In genomic region chr14:22569106-22569748, GRCh38 we compare ENCODE assay signal across 14 cellular contexts. TPM values are rescaled to one million over a fixed set of nuclear protein-coding genes. Genes with fewer than 3 reads are reported as not detected.
DNase-seq lines count a peak whose midpoint lies in the region; ATAC-seq and TF ChIP-seq lines count a peak whose summit lies in the region.
"Had no signal": no experiment of that assay in that cellular context is flagged by ENCODE, and none has a peak within 500 bp of the region (broad histone marks: within the 10 kb centered on the region; RNA-seq: fewer than 3 reads in every experiment).

No MANE protein-coding gene starts in this region.

- peak overlapping the region; percentile 66 for H3K9ac ChIP-seq in BLaER1

- peak overlapping the region; percentile 86 for H3K4me3 Mint-ChIP-seq in activated CD8-positive, alpha-beta T cell treated with anti-CD3 and anti-CD28 coated beads for 36 hours
- peak overlapping the region; percentile 68 to 95 (median 80) for H3K4me3 Mint-ChIP-seq in naive thymus-derived CD4-positive, alpha-beta T cell

- intact Hi-C loops in activated CD8-positive, alpha-beta T cell treated with anti-CD3 and anti-CD28 coated beads for 36 hours (cut with micrococcal nuclease) = loop anchor here (10.0 kb wide), 2 partner anchors 264 to 344 kb away; no protein-coding TSS in a partner anchor
- intact Hi-C loops in naive thymus-derived CD4-positive, alpha-beta T cell (cut with micrococcal nuclease) = no loop called here
- intact Hi-C loops in right cardiac atrium (cut with DNase I) = loop anchor here in 2 of 4 donors (5.0 to 10.0 kb wide), 3 partner anchors 86 to 286 kb away; no protein-coding TSS in a partner anchor

- no peaks in the 10 kb centered on the region for H4K20me1 ChIP-seq in BLaER1

- H3K9me3 ChIP-seq in BLaER1 = no peaks in the 10 kb centered on the region
- no peaks in the 10 kb centered on the region for H3K9me3 ChIP-seq in naive thymus-derived CD4-positive, alpha-beta T cell (ENCODE audit: control insufficient read depth in 2 of 3, low read length in 3 of 3)
- no peaks in the 10 kb centered on the region for H3K9me3 ChIP-seq in right cardiac atrium (ENCODE audit: control insufficient read depth, low read length)
- H3K9me3 ChIP-seq: prostate gland had no signal

- H3K9me3 Mint-ChIP-seq in activated CD8-positive, alpha-beta T cell treated with anti-CD3 and anti-CD28 coated beads for 36 hours = no peaks in the 10 kb centered on the region
- no peaks in the 10 kb centered on the region for H3K9me3 Mint-ChIP-seq in naive thymus-derived CD4-positive, alpha-beta T cell

- H3K36me3 Mint-ChIP-seq in activated CD8-positive, alpha-beta T cell treated with anti-CD3 and anti-CD28 coated beads for 36 hours (ENCODE audit: low read depth) = peaks cover 69% of the 10 kb centered on the region
- H3K36me3 Mint-ChIP-seq in naive thymus-derived CD4-positive, alpha-beta T cell = peaks cover 4 to 46% (median 31%) of the 10 kb centered on the region in 5 donors

- H3K36me3 ChIP-seq in BLaER1 = peaks cover 45% of the 10 kb centered on the region
- peaks cover 12 to 35% (median 18%) of the 10 kb centered on the region in 3 experiments for H3K36me3 ChIP-seq in naive thymus-derived CD4-positive, alpha-beta T cell (ENCODE audit: control insufficient read depth in 2 of 3, insufficient read depth in 3 of 3, low read length in 3 of 3)
- H3K36me3 ChIP-seq: prostate gland had no signal

- no peaks in the 10 kb centered on the region for H3K27me3 Mint-ChIP-seq in activated CD8-positive, alpha-beta T cell treated with anti-CD3 and anti-CD28 coated beads for 36 hours
- no peaks in the 10 kb centered on the region for H3K27me3 Mint-ChIP-seq in naive thymus-derived CD4-positive, alpha-beta T cell

- ATAC-seq in activated CD8-positive, alpha-beta T cell treated with anti-CD3 and anti-CD28 coated beads for 36 hours = no peak
- no peak for ATAC-seq in naive thymus-derived CD4-positive, alpha-beta T cell
- ATAC-seq in GM19395 (IDR thresholded peaks at IDR 0.05; ENCODE audit: unreplicated experiment) = no peak
- ATAC-seq in right cardiac atrium = no peak
- ATAC-seq in GM21423 (IDR thresholded peaks at IDR 0.05; ENCODE audit: unreplicated experiment) = no peak
- ATAC-seq: PC-3 had no signal

- peaks cover 69% of the 10 kb centered on the region for H3K4me1 Mint-ChIP-seq in activated CD8-positive, alpha-beta T cell treated with anti-CD3 and anti-CD28 coated beads for 36 hours (ENCODE audit: low read depth)
- H3K4me1 Mint-ChIP-seq in naive thymus-derived CD4-positive, alpha-beta T cell = peaks cover 39 to 73% (median 71%) of the 10 kb centered on the region in 7 donors

- H3K4me1 ChIP-seq in BLaER1 = peaks cover 67% of the 10 kb centered on the region
- H3K4me1 ChIP-seq in naive thymus-derived CD4-positive, alpha-beta T cell (ENCODE audit: control insufficient read depth in 2 of 2, insufficient read depth in 2 of 2, low read length in 2 of 2) = peaks cover 60 to 63% of the 10 kb centered on the region in 2 donors
- H3K4me1 ChIP-seq in right cardiac atrium (ENCODE audit: control insufficient read depth, insufficient read depth, low read length) = peaks cover 2% of the 10 kb centered on the region
- H3K4me1 ChIP-seq: prostate gland had no signal

- no peak for TF ChIP-seq CTCF in GM12865 (IDR thresholded peaks at IDR 0.05; ENCODE audit: insufficient read depth, low read depth, low read length, missing control alignments)
- TF ChIP-seq CTCF in activated CD8-positive, alpha-beta T cell treated with anti-CD3 and anti-CD28 coated beads for 36 hours (IDR thresholded peaks at IDR 0.05) = no peak

- H3K27ac ChIP-seq in BLaER1 = peak overlapping the region; percentile 100
- peak overlapping the region; percentile 87 for H3K27ac ChIP-seq in naive thymus-derived CD4-positive, alpha-beta T cell (ENCODE audit: low read depth, low read length)
- H3K27ac ChIP-seq in right cardiac atrium (ENCODE audit: low read length) = no peak overlapping the region
- H3K27ac ChIP-seq: C4-2B had no signal

- peak overlapping the region; percentile 90 for H3K4me2 ChIP-seq in BLaER1

- POLR2A ChIA-PET in activated CD8-positive, alpha-beta T cell treated with anti-CD3 and anti-CD28 coated beads for 36 hours (lab: Charles Lee) = interaction anchor here (0.6 to 15.6 kb wide), 23 partner anchors 9 to 708 kb away, joined by 3 to 397 read pairs (median 5); partner anchors contain the start of genes DAD1 and OXA1L
- POLR2A ChIA-PET in naive thymus-derived CD4-positive, alpha-beta T cell (lab: Charles Lee) = interaction anchor here (0.5 to 11.7 kb wide), 40 partner anchors 9 to 846 kb away, joined by 3 to 223 read pairs (median 4); partner anchors contain the start of genes DAD1, LRP10 and MRPL52

- CTCF ChIA-PET in activated CD8-positive, alpha-beta T cell treated with anti-CD3 and anti-CD28 coated beads for 36 hours (lab: Charles Lee) = interaction anchor here (0.7 to 10.0 kb wide), 105 partner anchors 9 to 1155 kb away, joined by 3 to 259 read pairs (median 6); partner anchors contain the start of genes ABHD4, AJUBA, DAD1 and LRP10
- CTCF ChIA-PET in naive thymus-derived CD4-positive, alpha-beta T cell (lab: Charles Lee) = interaction anchor here (0.6 to 10.0 kb wide), 68 partner anchors 9 to 1397 kb away, joined by 3 to 385 read pairs (median 6); partner anchors contain the start of genes ABHD4, DAD1, LRP10 and OR6J1

- H3K27me3 ChIP-seq in BLaER1 (no peaks in the 10 kb centered on the region), right cardiac atrium (ENCODE audit: control insufficient read depth, insufficient read depth) (no peaks in the 10 kb centered on the region)
- no peaks in the 10 kb centered on the region for H3K27me3 ChIP-seq in naive thymus-derived CD4-positive, alpha-beta T cell (ENCODE audit: control insufficient read depth in 2 of 2, insufficient read depth in 2 of 2, low read length in 2 of 2)

- WGBS in right cardiac atrium = 84% methylated on average over 6 of the region's 6 CpGs

- DNase-seq in GM12865 (ENCODE audit: low read depth) (no peak), midbrain (lab: John Stamatoyannopoulos, UW) (no peak), right cardiac atrium (no peak)
- peak; percentile 13 for DNase-seq in activated CD8-positive, alpha-beta T cell treated with anti-CD3 and anti-CD28 coated beads for 36 hours
- DNase-seq in naive thymus-derived CD4-positive, alpha-beta T cell = peak in 1 of 9 donors; percentile 21
- DNase-seq: caudate nucleus, PC-3, T-helper 9 cell had no signal

- peak overlapping the region; percentile 58 for H3K4me3 ChIP-seq in BLaER1
- peak overlapping the region; percentile 63 for H3K4me3 ChIP-seq in GM12865 (ENCODE audit: low read depth, low read length)
- peak overlapping the region; percentile 53 for H3K4me3 ChIP-seq in naive thymus-derived CD4-positive, alpha-beta T cell (ENCODE audit: low read length)
- H3K4me3 ChIP-seq in right cardiac atrium (ENCODE audit: low read length) = no peak overlapping the region
- H3K4me3 ChIP-seq: lung, prostate gland had no signal

- H3K27ac Mint-ChIP-seq in activated CD8-positive, alpha-beta T cell treated with anti-CD3 and anti-CD28 coated beads for 36 hours = peak overlapping the region; percentile 94
- peak overlapping the region; percentile 77 to 99 (median 96) for H3K27ac Mint-ChIP-seq in naive thymus-derived CD4-positive, alpha-beta T cell

RNA-seq across cellular contexts. Expression of gene DAD1, which starts 19.8 kb away (rescaled TPM):
- total RNA-seq in activated CD8-positive, alpha-beta T cell treated with anti-CD3 and anti-CD28 coated beads for 36 hours = 100 to 1,000 TPM; 194 to 196 TPM
- 100 to 1,000 TPM in 3 of 5 experiments, 10 to 100 TPM in 2; 68.8 to 157 (median 117) TPM for total RNA-seq in naive thymus-derived CD4-positive, alpha-beta T cell
- 100 to 1,000 TPM; 766 to 777 TPM for polyA plus RNA-seq in naive thymus-derived CD4-positive, alpha-beta T cell
- 100 to 1,000 TPM; 122 to 168 (median 158) TPM for total RNA-seq in right cardiac atrium
- 220 TPM for polyA plus RNA-seq in right cardiac atrium

RNA-seq across cellular contexts. Expression of gene ABHD4, which starts 28.9 kb away (rescaled TPM):
- total RNA-seq in activated CD8-positive, alpha-beta T cell treated with anti-CD3 and anti-CD28 coated beads for 36 hours = 1 to 10 TPM; 8.6 to 9.4 TPM
- 10 to 100 TPM; 10.5 to 16.3 (median 14.7) TPM for total RNA-seq in naive thymus-derived CD4-positive, alpha-beta T cell
- polyA plus RNA-seq in naive thymus-derived CD4-positive, alpha-beta T cell = 10 to 100 TPM in 1 of 2 donors, 1 to 10 TPM in 1; 6.7 to 10.1 TPM
- total RNA-seq in right cardiac atrium = 10 to 100 TPM; 29.7 to 40.9 (median 36.9) TPM
- polyA plus RNA-seq in right cardiac atrium = 20.3 TPM
